13 cellular contexts compared by ENCODE assay signal in the genomic region with DNA sequence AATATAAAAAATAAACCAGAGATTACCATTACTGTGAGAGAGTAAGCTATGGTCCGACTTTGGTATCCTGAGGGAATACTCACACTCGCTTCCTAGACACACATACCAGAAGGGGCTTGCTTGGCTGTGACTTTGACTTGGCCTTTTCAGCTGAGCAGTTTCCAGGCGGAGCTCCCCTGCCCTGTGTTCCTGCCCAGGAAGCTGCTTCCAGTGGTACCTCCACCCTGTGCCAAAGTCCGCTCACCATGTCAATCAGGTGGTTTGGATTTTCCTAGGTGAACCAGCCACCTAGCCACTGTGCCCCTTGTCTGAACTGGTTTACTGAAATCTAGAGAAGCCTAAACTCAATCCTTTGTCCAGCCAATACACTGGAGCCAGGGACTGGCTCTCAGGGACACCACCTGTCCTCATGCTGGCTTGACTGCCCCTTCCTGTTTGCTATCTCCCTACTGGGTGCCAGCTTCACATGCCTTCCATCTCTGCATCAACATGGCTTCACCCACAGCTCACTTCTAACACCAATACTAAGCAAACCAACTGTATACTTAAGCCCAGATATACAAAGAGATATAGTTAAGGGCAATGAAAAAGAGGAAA. TPM values are rescaled to one million over a fixed set of nuclear protein-coding genes. Genes with fewer than 3 reads are reported as not detected.
A peak's percentile ranks its signal among the peaks of the same experiment; 100 is the strongest.
DNase-seq lines count a peak whose midpoint lies in the region; ATAC-seq and TF ChIP-seq lines count a peak whose summit lies in the region.
"Had no signal": no experiment of that assay in that cellular context is flagged by ENCODE, and none has a peak within 500 bp of the region (broad histone marks: within the 10 kb centered on the region; RNA-seq: fewer than 3 reads in every experiment).

No MANE protein-coding gene starts in this region.

- intact Hi-C loops in colonic mucosa (cut with DNase I): no loop called here
- intact Hi-C loops in mucosa of descending colon (cut with DNase I, micrococcal nuclease): no loop called here
- intact Hi-C loops in sigmoid colon (cut with DNase I): no loop called here

- H3K27me3 Mint-ChIP-seq in activated T-cell treated with anti-CD3 and anti-CD28 coated beads, Interleukin-2, amount 50 U/mL, for 24 hours: no peaks in the 10 kb centered on the region

- WGBS in suprapubic skin: 90% methylated on average over 4 of the region's 4 CpGs
- WGBS in sigmoid colon, 2 donors: 21 to 72% methylated on average over 4 of the region's 4 CpGs

- H3K4me1 ChIP-seq in colonic mucosa (peaks cover 28% of the 10 kb centered on the region), mucosa of descending colon (ENCODE audit: low read depth) (peaks cover 47% of the 10 kb centered on the region), suprapubic skin (peaks cover 68% of the 10 kb centered on the region), sigmoid colon (peaks cover 0 to 65% (median 51%) of the 10 kb centered on the region in 4 donors)

- peak; percentile 79 for ATAC-seq in mucosa of descending colon

- H3K27me3 ChIP-seq in colonic mucosa (no peaks in the 10 kb centered on the region), suprapubic skin (no peaks in the 10 kb centered on the region), sigmoid colon (no peaks in the 10 kb centered on the region), MG63 (no peaks in the 10 kb centered on the region)
- H3K27me3 ChIP-seq: upper lobe of left lung had no signal

- H3K27ac ChIP-seq in colonic mucosa (peak overlapping the region; percentile 60), suprapubic skin (peak overlapping the region; percentile 8), sigmoid colon (peak overlapping the region in 1 of 4 donors; percentile 5)

- H3K9ac ChIP-seq in colonic mucosa (ENCODE audit: low read depth in 2 of 2, low read length in 2 of 2): peak overlapping the region in 1 of 2 donors; percentile 65

- DNase-seq in activated T-cell treated with anti-CD3 and anti-CD28 coated beads, Interleukin-2, amount 50 U/mL, for 24 hours: no peak
- DNase-seq in activated T-cell treated with anti-CD3 and anti-CD28 coated beads, Interleukin-2, amount 50 U/mL, for 1 hour: no peak
- peak; percentile 90 for DNase-seq in colonic mucosa
- DNase-seq in mucosa of descending colon: peak; percentile 81 to 86 (median 83)
- DNase-seq in suprapubic skin (ENCODE audit: low spot score in 2 of 2): no peak
- DNase-seq in activated CD4-positive, alpha-beta T cell treated with anti-CD3 and anti-CD28 coated beads, Interleukin-2, amount 50 U/mL, for 1 hour: no peak
- DNase-seq in sigmoid colon: no peak
- no peak for DNase-seq in MG63
- DNase-seq: activated gamma-delta T cell, MM.1S, NCI-H2227 treated with DMSO at 0.1 percent for 48 hours, upper lobe of left lung had no signal

- no peak overlapping the region for H3K4me3 Mint-ChIP-seq in activated T-cell treated with anti-CD3 and anti-CD28 coated beads, Interleukin-2, amount 50 U/mL, for 24 hours

- peaks cover 16% of the 10 kb centered on the region for H3K4me1 Mint-ChIP-seq in activated T-cell treated with anti-CD3 and anti-CD28 coated beads, Interleukin-2, amount 50 U/mL, for 24 hours (ENCODE audit: low read depth)

- H3K4me3 ChIP-seq in colonic mucosa: no peak overlapping the region
- no peak overlapping the region for H3K4me3 ChIP-seq in mucosa of descending colon
- no peak overlapping the region for H3K4me3 ChIP-seq in suprapubic skin
- no peak overlapping the region for H3K4me3 ChIP-seq in sigmoid colon
- H3K4me3 ChIP-seq in MG63: no peak overlapping the region
- H3K4me3 ChIP-seq: smooth muscle cell, upper lobe of left lung had no signal

- peak overlapping the region; percentile 76 for H3K27ac Mint-ChIP-seq in activated T-cell treated with anti-CD3 and anti-CD28 coated beads, Interleukin-2, amount 50 U/mL, for 24 hours

- H3K36me3 ChIP-seq in colonic mucosa (no peaks in the 10 kb centered on the region), mucosa of descending colon (ENCODE audit: low read depth) (no peaks in the 10 kb centered on the region), suprapubic skin (peaks cover 34% of the 10 kb centered on the region), sigmoid colon (peaks cover 4 to 47% (median 25%) of the 10 kb centered on the region in 4 donors), MG63 (peaks cover 5% of the 10 kb centered on the region)

- H3K9me3 Mint-ChIP-seq in activated T-cell treated with anti-CD3 and anti-CD28 coated beads, Interleukin-2, amount 50 U/mL, for 24 hours: no peaks in the 10 kb centered on the region

- TF ChIP-seq CTCF in colonic mucosa (IDR thresholded peaks at IDR 0.05): no peak
- no peak for TF ChIP-seq CTCF in mucosa of descending colon (IDR thresholded peaks at IDR 0.05)
- no peak for TF ChIP-seq CTCF in suprapubic skin (IDR thresholded peaks at IDR 0.05)
- no peak for TF ChIP-seq CTCF in sigmoid colon (IDR thresholded peaks at IDR 0.05)

- no peak for TF ChIP-seq POLR2A in suprapubic skin (IDR thresholded peaks at IDR 0.05)
- TF ChIP-seq POLR2A in sigmoid colon (IDR thresholded peaks at IDR 0.05): no peak

- TF ChIP-seq EP300 in suprapubic skin (IDR thresholded peaks at IDR 0.05): no peak
- no peak for TF ChIP-seq EP300 in sigmoid colon (IDR thresholded peaks at IDR 0.05)

- peaks cover 90% of the 10 kb centered on the region for H3K36me3 Mint-ChIP-seq in activated T-cell treated with anti-CD3 and anti-CD28 coated beads, Interleukin-2, amount 50 U/mL, for 24 hours (ENCODE audit: low read depth)

- no peaks in the 10 kb centered on the region for H3K9me3 ChIP-seq in colonic mucosa
- H3K9me3 ChIP-seq in mucosa of descending colon: no peaks in the 10 kb centered on the region
- no peaks in the 10 kb centered on the region for H3K9me3 ChIP-seq in suprapubic skin
- no peaks in the 10 kb centered on the region for H3K9me3 ChIP-seq in sigmoid colon
- no peaks in the 10 kb centered on the region for H3K9me3 ChIP-seq in MG63
- H3K9me3 ChIP-seq: upper lobe of left lung had no signal

RNA-seq across cellular contexts. Expression of a gene that starts 28.6 kb away (rescaled TPM):
- total RNA-seq in colonic mucosa (100 to 1,000 TPM in 1 of 2 donors, 10 to 100 TPM in 1; 91.1 to 107 TPM), mucosa of descending colon (100 to 1,000 TPM; 129 to 153 (median 147) TPM), suprapubic skin (100 to 1,000 TPM in 1 of 4 donors, 10 to 100 TPM in 3; 79.0 to 112 (median 90.4) TPM), sigmoid colon (10 to 100 TPM; 61.6 to 71.7 (median 65.0) TPM)
- 100 to 1,000 TPM in 1 of 3 donors, 10 to 100 TPM in 2; 58.8 to 119 (median 93.7) TPM for polyA plus RNA-seq in sigmoid colon
- total RNA-seq in MG63 (2014; rRNA removed; shearing (Covaris generic); ENCODE audit: low replicate concordance): 26.6 and 30.8 TPM in 2 replicates

Comparison
In these comparisons a context has a peak if more than half of its experiments do, and no peak if none do; other contexts are left out.
1. DNase-seq: peak in colonic mucosa (single experiment) and mucosa of descending colon (3 of 3); none in activated T-cell treated with anti-CD3 and anti-CD28 coated beads, Interleukin-2, amount 50 U/mL, for 24 hours (single experiment), activated T-cell treated with anti-CD3 and anti-CD28 coated beads, Interleukin-2, amount 50 U/mL, for 1 hour (single experiment), suprapubic skin (0 of 2), activated CD4-positive, alpha-beta T cell treated with anti-CD3 and anti-CD28 coated beads, Interleukin-2, amount 50 U/mL, for 1 hour (single experiment), sigmoid colon (single experiment) and MG63 (single experiment).